Comparison of ENCODE assay signal across 8 cellular contexts in genomic region chr1:180503274-180503862, GRCh38. TPM values are rescaled to one million over a fixed set of nuclear protein-coding genes. Genes with fewer than 3 reads are reported as not detected.
DNase-seq lines count a peak whose midpoint lies in the region; ATAC-seq and TF ChIP-seq lines count a peak whose summit lies in the region.

No MANE protein-coding gene starts in this region.

- POLR2A ChIA-PET in activated CD8-positive, alpha-beta T cell treated with anti-CD3 and anti-CD28 coated beads, Interleukin-2, amount 10 ng/mL, durations not matched to agents 7 days and 5 days (lab: Charles Lee), result interaction anchor here (0.7 to 1.8 kb wide), 6 partner anchors 17 to 893 kb away, joined by 3 to 6 read pairs (median 4); partner anchors contain the start of gene TOR1AIP1

- H3K9ac ChIP-seq in skeletal muscle satellite cell (ENCODE audit: low read depth, low read length), result peak overlapping the region; percentile 92

- peaks cover 32% of the 10 kb centered on the region for H3K4me1 Mint-ChIP-seq in activated CD8-positive, alpha-beta T cell treated with anti-CD3 and anti-CD28 coated beads, Interleukin-2, amount 10 ng/mL, durations not matched to agents 7 days and 5 days (ENCODE audit: low read depth)

- no peaks in the 10 kb centered on the region for H3K36me3 ChIP-seq in right atrium auricular region
- H3K36me3 ChIP-seq in skeletal muscle satellite cell (ENCODE audit: insufficient read depth, low read length), result peaks cover 1% of the 10 kb centered on the region

- peak overlapping the region; percentile 92 to 93 for H3K27ac ChIP-seq in right atrium auricular region

- H3K27me3 Mint-ChIP-seq in activated CD8-positive, alpha-beta T cell treated with anti-CD3 and anti-CD28 coated beads, Interleukin-2, amount 10 ng/mL, durations not matched to agents 7 days and 5 days (ENCODE audit: low read depth), result no peaks in the 10 kb centered on the region

- H3K27ac Mint-ChIP-seq in activated CD8-positive, alpha-beta T cell treated with anti-CD3 and anti-CD28 coated beads, Interleukin-2, amount 10 ng/mL, durations not matched to agents 7 days and 5 days, result peak overlapping the region; percentile 97

- peaks cover 0 to 31% of the 10 kb centered on the region in 2 donors for H3K4me1 ChIP-seq in right atrium auricular region
- H3K4me1 ChIP-seq in skeletal muscle satellite cell (ENCODE audit: control insufficient read depth, insufficient read depth, low read length), result peaks cover 28% of the 10 kb centered on the region

- CTCF ChIA-PET in activated CD8-positive, alpha-beta T cell treated with anti-CD3 and anti-CD28 coated beads, Interleukin-2, amount 10 ng/mL, durations not matched to agents 7 days and 5 days (lab: Charles Lee), result interaction anchor here (0.6 to 3.9 kb wide), 5 partner anchors 11 to 597 kb away, joined by 3 to 28 read pairs (median 4); partner anchors contain the start of gene XPR1

- H3K4me3 ChIP-seq in right atrium auricular region (peak overlapping the region; percentile 64 to 87), skeletal muscle satellite cell (ENCODE audit: low read length) (peak overlapping the region; percentile 96)

- peak overlapping the region; percentile 90 for H3K4me2 ChIP-seq in skeletal muscle satellite cell (ENCODE audit: low read length)

- no peaks in the 10 kb centered on the region for H3K9me3 ChIP-seq in right atrium auricular region
- no peaks in the 10 kb centered on the region for H3K9me3 ChIP-seq in skeletal muscle satellite cell (replicated peaks; ENCODE audit: low read length)

- ATAC-seq in activated CD8-positive, alpha-beta T cell treated with anti-CD3 and anti-CD28 coated beads, Interleukin-2, amount 10 ng/mL, durations not matched to agents 7 days and 5 days, result no peak

- peak overlapping the region; percentile 92 for H3K4me3 Mint-ChIP-seq in activated CD8-positive, alpha-beta T cell treated with anti-CD3 and anti-CD28 coated beads, Interleukin-2, amount 10 ng/mL, durations not matched to agents 7 days and 5 days

- H3K27me3 ChIP-seq in right atrium auricular region (no peaks in the 10 kb centered on the region), skeletal muscle satellite cell (ENCODE audit: control insufficient read depth, insufficient read depth, low read length) (no peaks in the 10 kb centered on the region)

- TF ChIP-seq CTCF in right atrium auricular region (IDR thresholded peaks at IDR 0.05), result no peak

- peaks cover 14% of the 10 kb centered on the region for H3K36me3 Mint-ChIP-seq in activated CD8-positive, alpha-beta T cell treated with anti-CD3 and anti-CD28 coated beads, Interleukin-2, amount 10 ng/mL, durations not matched to agents 7 days and 5 days (ENCODE audit: low read depth)

- DNase-seq in SIG-M5 treated with dmso at 0.1 percent for 504 hours (lab: John Stamatoyannopoulos, UW; ENCODE audit: unreplicated experiment) (peak; percentile 68), SIG-M5 (lab: John Stamatoyannopoulos, UW) (no peak), HuH-7 (ENCODE audit: low spot score) (peak; percentile 56), right atrium auricular region (ENCODE audit: low spot score) (no peak), SW 1271 (lab: John Stamatoyannopoulos, UW) (no peak), HT-29 (ENCODE audit: low spot score) (no peak)
- DNase-seq in activated CD8-positive, alpha-beta T cell treated with anti-CD3 and anti-CD28 coated beads, Interleukin-2, amount 10 ng/mL, durations not matched to agents 7 days and 5 days, result no peak

- no peaks in the 10 kb centered on the region for H3K9me3 Mint-ChIP-seq in activated CD8-positive, alpha-beta T cell treated with anti-CD3 and anti-CD28 coated beads, Interleukin-2, amount 10 ng/mL, durations not matched to agents 7 days and 5 days (ENCODE audit: insufficient read depth)

RNA-seq across cellular contexts. Expression of gene ACBD6, which starts 1.0 kb away (rescaled TPM):
- 10 to 100 TPM; 35.7 to 37.7 TPM for total RNA-seq in activated CD8-positive, alpha-beta T cell treated with anti-CD3 and anti-CD28 coated beads, Interleukin-2, amount 10 ng/mL, durations not matched to agents 7 days and 5 days
- total RNA-seq in right atrium auricular region, result 10 to 100 TPM; 24.0 to 29.0 TPM
- 51.2 and 56.8 TPM in 2 replicates for total RNA-seq in skeletal muscle satellite cell (2012; rRNA removed)
- 58.4 and 63.8 TPM in 2 replicates for total RNA-seq in HT-29 (2014; rRNA removed; shearing (Covaris generic))

RNA-seq across cellular contexts. Expression of gene OVAAL, which starts 55.4 kb away (rescaled TPM):
- not detected for total RNA-seq in activated CD8-positive, alpha-beta T cell treated with anti-CD3 and anti-CD28 coated beads, Interleukin-2, amount 10 ng/mL, durations not matched to agents 7 days and 5 days
- 1 to 10 TPM in 1 of 2 donors, under 1 TPM in 1; 0.70 to 2.0 TPM for total RNA-seq in right atrium auricular region
- total RNA-seq in skeletal muscle satellite cell (2012; rRNA removed), result under 0.01 TPM in 1 of 2 replicates, not detected in the other
- not detected in 2 replicates for total RNA-seq in HT-29 (2014; rRNA removed; shearing (Covaris generic))

Comparison
In these comparisons a context has a peak if more than half of its experiments do, and no peak if none do; other contexts are left out.
1. DNase-seq: peak in SIG-M5 treated with dmso at 0.1 percent for 504 hours (single experiment) and HuH-7 (single experiment); none in SIG-M5 (single experiment), activated CD8-positive, alpha-beta T cell treated with anti-CD3 and anti-CD28 coated beads, Interleukin-2, amount 10 ng/mL, durations not matched to agents 7 days and 5 days (single experiment), right atrium auricular region (single experiment), SW 1271 (0 of 2) and HT-29 (single experiment).